In the genomic region with DNA sequence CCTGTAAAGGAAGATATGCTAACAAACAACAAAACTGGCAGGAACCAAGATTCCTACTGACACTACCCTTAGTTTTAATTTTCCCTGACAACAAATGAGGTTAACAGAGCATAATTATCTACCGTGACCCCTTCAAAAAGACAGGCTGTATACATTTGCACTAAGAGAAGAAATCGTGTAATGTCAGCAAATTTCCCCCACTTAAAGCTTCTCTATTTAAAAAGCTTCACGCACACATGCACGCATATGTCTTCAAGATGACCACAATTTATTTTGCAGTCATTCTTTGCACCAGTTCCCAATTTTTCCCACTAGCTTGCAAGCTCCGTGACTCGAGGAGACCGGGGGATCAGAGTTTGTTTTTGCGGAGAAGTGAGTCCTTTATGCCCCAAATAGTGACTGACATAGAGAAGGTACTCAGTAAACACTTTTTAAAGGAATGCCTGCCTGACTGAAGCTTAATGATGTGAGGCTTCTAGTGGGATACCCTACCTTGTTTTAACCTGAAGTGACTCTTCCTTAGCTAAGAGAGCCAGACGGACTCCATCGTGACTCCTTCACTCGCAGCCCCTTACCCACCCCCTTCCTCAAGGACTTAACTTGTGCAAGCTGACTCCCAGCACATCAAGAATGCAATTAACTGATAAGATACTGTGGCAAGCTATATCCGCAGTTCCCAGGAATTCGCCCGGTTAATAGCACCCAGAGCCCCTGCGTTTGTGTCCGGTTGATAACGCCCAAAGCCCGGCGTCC, we compare ENCODE assay signal across 8 cellular contexts. TPM values are rescaled to one million over a fixed set of nuclear protein-coding genes. Genes with fewer than 3 reads are reported as not detected.
DNase-seq lines count a peak whose midpoint lies in the region; FAIRE-seq and TF ChIP-seq lines count a peak whose summit lies in the region.

No MANE protein-coding gene starts in this region.

- H3K27ac ChIP-seq in Karpas-422 (ENCODE audit: low read length) (no peak overlapping the region), prostate gland (peak overlapping the region; percentile 91 to 97)

- TF ChIP-seq CTCF in prostate gland (IDR thresholded peaks at IDR 0.05) (no peak), GM13976 (IDR thresholded peaks at IDR 0.05; ENCODE audit: borderline replicate concordance, control extremely low read depth, extremely low read depth, insufficient read depth, missing control alignments) (no peak)

- H3K9me3 ChIP-seq in Karpas-422 (ENCODE audit: low read length) (no peaks in the 10 kb centered on the region), prostate gland (no peaks in the 10 kb centered on the region)

- H3K4me2 ChIP-seq in Karpas-422 (ENCODE audit: low read depth, low read length, poor library complexity, severe bottlenecking) = peak overlapping the region; percentile 77

- 4% methylated on average over 19 of the region's 19 CpGs for WGBS in prostate gland

- H3K4me3 ChIP-seq in Karpas-422 (ENCODE audit: low read length) = peak overlapping the region; percentile 79
- H3K4me3 ChIP-seq in prostate gland = peak overlapping the region; percentile 66 to 88

- peak; percentile 75 for DNase-seq in DMS53 (lab: John Stamatoyannopoulos, UW)
- peak; percentile 44 for DNase-seq in Karpas-422
- peak; percentile 42 to 45 for DNase-seq in activated T-cell treated with anti-CD3 and anti-CD28 coated beads, Interleukin-2, amount 50 U/mL, for 48 hours
- peak; percentile 69 for DNase-seq in globus pallidus (ENCODE audit: low spot score)
- no peak for DNase-seq in prostate gland (ENCODE audit: low spot score)
- no peak for DNase-seq in GM13976 (ENCODE audit: low spot score)
- no peak for DNase-seq in NCI-H2171 (lab: John Stamatoyannopoulos, UW)
- no peak for DNase-seq in GM12892 (ENCODE audit: insufficient read length)

- no peaks in the 10 kb centered on the region for H4K20me1 ChIP-seq in Karpas-422 (ENCODE audit: insufficient read depth, low read depth, low read length)

- no peaks in the 10 kb centered on the region for H3K79me2 ChIP-seq in Karpas-422 (ENCODE audit: low read length)

- H3K4me1 ChIP-seq in Karpas-422 (ENCODE audit: low read length) (peaks cover 14% of the 10 kb centered on the region), prostate gland (replicated peaks) (no peaks in the 10 kb centered on the region)

- H3K9me2 ChIP-seq in Karpas-422 (replicated peaks; ENCODE audit: insufficient read depth, low read length) = no peaks in the 10 kb centered on the region

- intact Hi-C loops in prostate gland (cut with DNase I) = no loop called here

- in situ Hi-C loops in GM13976 (cut with MboI; ENCODE audit: low sequenced_read_pairs, unreplicated experiment) = loop anchor here (10.0 kb wide), 1 partner anchor 64 kb away; no protein-coding TSS in a partner anchor

- H2AFZ ChIP-seq in Karpas-422 (ENCODE audit: low read length) = peak overlapping the region; percentile 96

- H3K36me3 ChIP-seq in Karpas-422 (ENCODE audit: insufficient read depth, low read length) (no peaks in the 10 kb centered on the region), prostate gland (no peaks in the 10 kb centered on the region)

- peak overlapping the region; percentile 76 for H3K9ac ChIP-seq in Karpas-422 (ENCODE audit: low read length)

- no peak for FAIRE-seq in GM12892 (lab: Jason Lieb, UNC)

- H3K27me3 ChIP-seq in Karpas-422 (ENCODE audit: low read length) (no peaks in the 10 kb centered on the region), prostate gland (replicated peaks; ENCODE audit: insufficient read depth) (no peaks in the 10 kb centered on the region)

- no peak for TF ChIP-seq POLR2A in prostate gland (IDR thresholded peaks at IDR 0.05)
- TF ChIP-seq POLR2A in GM12892 (IDR thresholded peaks at IDR 0.05; ENCODE audit: low read depth, low read length) = no peak

RNA-seq across cellular contexts. Expression of a gene that starts 9.3 kb away (rescaled TPM):
- total RNA-seq in Karpas-422 (2014; rRNA removed; shearing (Covaris generic); ENCODE audit: low replicate concordance) = 5.5 and 9.1 TPM in 2 replicates
- total RNA-seq in prostate gland = 10 to 100 TPM; 27.9 to 34.3 TPM
- polyA plus RNA-seq in GM12892 (2012; ENCODE audit: missing spikeins) = 9.2 TPM

RNA-seq across cellular contexts. Expression of a gene that starts 19.0 kb away (rescaled TPM):
- total RNA-seq in Karpas-422 (2014; rRNA removed; shearing (Covaris generic); ENCODE audit: low replicate concordance) = not detected in 2 replicates
- 100 to 1,000 TPM; 155 to 202 TPM for total RNA-seq in prostate gland
- polyA plus RNA-seq in GM12892 (2012; ENCODE audit: missing spikeins) = 5.9 TPM

Comparison
In these comparisons a context has a peak if more than half of its experiments do, and no peak if none do; other contexts are left out.
1. DNase-seq: peak in DMS53 (single experiment), Karpas-422 (single experiment), activated T-cell treated with anti-CD3 and anti-CD28 coated beads, Interleukin-2, amount 50 U/mL, for 48 hours (2 of 2) and globus pallidus (single experiment); none in prostate gland (single experiment), GM13976 (single experiment), NCI-H2171 (single experiment) and GM12892 (single experiment).
2. RNA of a gene that starts 19.0 kb away (total RNA-seq): 155 to 202 TPM in prostate gland; not detected in Karpas-422; every median in the first group is over 100 times any median in the second.